ENCODE assay signal across 33 cellular contexts in genomic region chr2:98108110-98108509, GRCh38. TPM values are rescaled to one million over a fixed set of nuclear protein-coding genes. Genes with fewer than 3 reads are reported as not detected.
"Had no signal": no experiment of that assay in that cellular context is flagged by ENCODE, and none has a peak within 500 bp of the region (broad histone marks: within the 10 kb centered on the region; RNA-seq: fewer than 3 reads in every experiment).

No MANE protein-coding gene starts in this region.

- DNase-seq: activated CD4-positive, alpha-beta memory T cell treated with anti-CD3 and anti-CD28 coated beads, Interleukin-2, amount 10 ng/mL, durations not matched to agents 7 days and 5 days; activated CD4-positive, alpha-beta T cell treated with anti-CD3 and anti-CD28 coated beads for 1 hour; activated CD4-positive, alpha-beta T cell treated with anti-CD3 and anti-CD28 coated beads for 4 hours; activated CD4-positive, alpha-beta T cell treated with anti-CD3 and anti-CD28 coated beads, Interleukin-2, amount 10 ng/mL, durations not matched to agents 7 days and 5 days; activated CD4-positive, alpha-beta T cell treated with anti-CD3 and anti-CD28 coated beads, Interleukin-2, amount 50 U/mL, for 4 hours; activated effector memory CD4-positive, alpha-beta T cell treated with Interleukin-2 at 50 U/mL for 16 hours; activated gamma-delta T cell treated with Interleukin-2 at 50 U/mL for 16 hours; activated naive CD4-positive, alpha-beta T cell treated with anti-CD3 and anti-CD28 coated beads, Interleukin-2, amount 50 U/mL, for 16 hours; activated naive CD4-positive, alpha-beta T cell treated with Interleukin-2 at 50 U/mL for 16 hours; activated T-cell treated with anti-CD3 and anti-CD28 coated beads, Interleukin-2, amount 50 U/mL, for 4 hours; amniotic stem cell; anterior cingulate cortex; caudate nucleus; cortex of kidney; dermis blood vessel endothelial cell; effector CD4-positive, alpha-beta T cell; effector memory CD8-positive, alpha-beta T cell; esophagus squamous epithelium; foreskin melanocyte; heart right ventricle; T-helper 1 cell; T-helper 17 cell; T1000 had no signal

- FAIRE-seq: astrocyte, endothelial cell of umbilical vein had no signal

- H3K27ac ChIP-seq: epithelial cell of prostate, esophagus squamous epithelium, gastroesophageal sphincter, heart right ventricle had no signal

- H3K4me1 ChIP-seq: esophagus squamous epithelium, gastroesophageal sphincter, heart right ventricle had no signal

- H3K36me3 ChIP-seq: esophagus squamous epithelium, gastroesophageal sphincter, heart right ventricle had no signal

- H3K4me3 ChIP-seq: esophagus squamous epithelium, gastroesophageal sphincter, heart right ventricle had no signal

- H3K27me3 ChIP-seq: esophagus squamous epithelium, gastroesophageal sphincter, heart right ventricle had no signal

RNA-seq across cellular contexts. Expression of gene VWA3B, which starts 21.1 kb away (rescaled TPM):
- total RNA-seq: activated CD4-positive, alpha-beta memory T cell treated with anti-CD3 and anti-CD28 coated beads, Interleukin-2, amount 10 ng/mL, durations not matched to agents 7 days and 5 days; activated CD4-positive, alpha-beta T cell treated with anti-CD3 and anti-CD28 coated beads, Interleukin-2, amount 10 ng/mL, durations not matched to agents 7 days and 5 days; activated T-cell treated with anti-CD3 and anti-CD28 coated beads, Interleukin-2, amount 50 U/mL, for 4 hours; activated T-helper 17 cell treated with anti-CD3 and anti-CD28 coated beads, Interleukin-2, amount 50 U/mL, for 72 hours; astrocyte; chondrocyte; dermis blood vessel endothelial cell; endothelial cell of umbilical vein; esophagus squamous epithelium; fibroblast of villous mesenchyme; gastroesophageal sphincter; glomerular endothelial cell; T-helper 17 cell; WTC11 had no signal
- polyA plus RNA-seq: endothelial cell of umbilical vein, fibroblast of lung had no signal
